Comparison of ENCODE assay signal across 10 cellular contexts in the genomic region with DNA sequence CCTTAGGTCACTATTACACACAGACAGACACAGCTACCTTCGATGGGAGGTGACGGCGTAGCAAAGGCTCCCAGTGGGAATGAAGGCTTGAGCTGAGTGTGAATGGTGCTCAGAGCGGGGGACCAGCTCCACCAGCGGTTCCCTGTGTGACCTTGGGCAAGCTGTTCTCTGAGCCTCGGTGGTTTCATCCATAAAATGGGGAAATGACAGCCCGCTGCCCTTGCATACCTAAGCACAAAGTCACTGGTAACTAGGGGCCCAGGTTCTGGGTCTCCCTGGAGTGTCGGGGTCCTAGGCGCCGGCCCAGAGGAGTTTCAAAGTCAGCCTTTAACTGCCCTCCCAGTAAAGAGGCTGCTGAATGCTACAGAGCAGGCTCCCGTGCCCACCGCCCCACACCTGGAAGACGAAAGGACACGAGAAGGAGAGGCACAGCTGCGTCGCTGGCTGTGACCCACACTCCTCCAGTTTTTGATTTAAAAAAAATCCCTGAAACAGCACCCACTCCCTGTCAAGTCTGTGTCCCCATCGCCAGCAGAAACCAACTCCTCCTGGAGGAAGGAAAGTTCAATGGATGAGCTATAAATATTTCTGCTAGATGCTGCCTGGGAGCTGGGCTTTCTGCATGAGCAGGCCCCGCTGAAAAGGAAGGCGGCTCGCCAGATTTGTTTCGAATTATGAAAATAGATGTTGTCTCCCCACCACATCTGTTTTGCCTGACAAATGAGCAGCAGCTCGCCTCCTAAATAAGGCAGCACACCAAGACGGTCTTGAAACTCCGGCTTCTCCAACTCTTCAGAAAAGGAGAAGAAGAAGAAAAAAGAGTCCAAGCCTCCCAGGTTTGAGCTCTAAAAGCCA. TPM values are rescaled to one million over a fixed set of nuclear protein-coding genes. Genes with fewer than 3 reads are reported as not detected.
DNase-seq lines count a peak whose midpoint lies in the region; ATAC-seq and TF ChIP-seq lines count a peak whose summit lies in the region.
"Had no signal": no experiment of that assay in that cellular context is flagged by ENCODE, and none has a peak within 500 bp of the region (broad histone marks: within the 10 kb centered on the region; RNA-seq: fewer than 3 reads in every experiment).

No MANE protein-coding gene starts in this region.

- peaks cover 26% of the 10 kb centered on the region for H3K4me1 ChIP-seq in rectal smooth muscle tissue (ENCODE audit: control insufficient read depth, insufficient read depth, low read length)
- peaks cover 14% of the 10 kb centered on the region for H3K4me1 ChIP-seq in colonic mucosa

- no peaks in the 10 kb centered on the region for H3K9me3 ChIP-seq in colonic mucosa

- H3K9ac ChIP-seq in rectal smooth muscle tissue (ENCODE audit: low read length) (no peak overlapping the region), colonic mucosa (ENCODE audit: low read depth in 2 of 2, low read length in 2 of 2) (no peak overlapping the region)

- peaks cover 19 to 91% (median 36%) of the 10 kb centered on the region in 4 donors for H3K4me1 Mint-ChIP-seq in naive thymus-derived CD8-positive, alpha-beta T cell
- H3K4me1 Mint-ChIP-seq in T-cell, result peaks cover 25 to 50% (median 43%) of the 10 kb centered on the region in 3 donors

- intact Hi-C loops in colonic mucosa (cut with DNase I), result no loop called here

- H3K27ac Mint-ChIP-seq in naive thymus-derived CD8-positive, alpha-beta T cell, result peak overlapping the region in 4 of 10 donors; percentile 22 to 83 (median 44)
- H3K27ac Mint-ChIP-seq in T-cell, result no peak overlapping the region
- H3K27ac Mint-ChIP-seq: activated naive CD8-positive, alpha-beta T cell treated with anti-CD3 and anti-CD28 coated beads, Interleukin-2, amount 10 ng/mL, durations not matched to agents 7 days and 5 days had no signal

- no peaks in the 10 kb centered on the region for H3K27me3 Mint-ChIP-seq in naive thymus-derived CD8-positive, alpha-beta T cell
- no peaks in the 10 kb centered on the region for H3K27me3 Mint-ChIP-seq in T-cell

- H3K27ac ChIP-seq in RWPE1, result peak overlapping the region; percentile 40
- H3K27ac ChIP-seq in rectal smooth muscle tissue (ENCODE audit: low read depth, low read length), result peak overlapping the region; percentile 27
- H3K27ac ChIP-seq in colonic mucosa, result no peak overlapping the region

- no peaks in the 10 kb centered on the region for H3K27me3 ChIP-seq in rectal smooth muscle tissue (ENCODE audit: control insufficient read depth, insufficient read depth, low read length)
- no peaks in the 10 kb centered on the region for H3K27me3 ChIP-seq in colonic mucosa

- POLR2A ChIA-PET in RWPE1 (lab: Yijun Ruan, JAX; ENCODE audit: low non-redundant PET) (no interaction called here), T-cell (lab: Charles Lee) (interaction anchor here in 1 of 2 donors (0.5 kb wide), 1 partner anchor 271 kb away, joined by 4 read pairs; no protein-coding TSS in a partner anchor)
- POLR2A ChIA-PET in naive thymus-derived CD8-positive, alpha-beta T cell (lab: Charles Lee), result interaction anchor here (0.7 to 3.7 kb wide), 4 partner anchors 25 to 86 kb away, joined by 3 to 22 read pairs (median 4); partner anchors contain the start of gene ZBP1

- H3K9me3 Mint-ChIP-seq in naive thymus-derived CD8-positive, alpha-beta T cell, result no peaks in the 10 kb centered on the region
- H3K9me3 Mint-ChIP-seq in T-cell, result no peaks in the 10 kb centered on the region
- H3K9me3 Mint-ChIP-seq: activated naive CD8-positive, alpha-beta T cell treated with anti-CD3 and anti-CD28 coated beads, Interleukin-2, amount 10 ng/mL, durations not matched to agents 7 days and 5 days had no signal

- DNase-seq in RWPE1 (ENCODE audit: low spot score) (no peak), T-cell (no peak), colonic mucosa (no peak)
- DNase-seq in activated T-cell treated with anti-CD3 and anti-CD28 coated beads, Interleukin-2, amount 50 U/mL, for 48 hours, result no peak
- no peak for DNase-seq in naive thymus-derived CD8-positive, alpha-beta T cell
- DNase-seq: activated naive CD8-positive, alpha-beta T cell treated with anti-CD3 and anti-CD28 coated beads, Interleukin-2, amount 10 ng/mL, durations not matched to agents 7 days and 5 days; T-helper 2 cell had no signal

- H3K4me3 Mint-ChIP-seq in naive thymus-derived CD8-positive, alpha-beta T cell, result peak overlapping the region in 4 of 10 donors; percentile 1 to 72 (median 58)
- no peak overlapping the region for H3K4me3 Mint-ChIP-seq in T-cell
- H3K4me3 Mint-ChIP-seq: activated naive CD8-positive, alpha-beta T cell treated with anti-CD3 and anti-CD28 coated beads, Interleukin-2, amount 10 ng/mL, durations not matched to agents 7 days and 5 days had no signal

- H3K36me3 ChIP-seq in rectal smooth muscle tissue (ENCODE audit: control insufficient read depth, insufficient read depth, low read length) (no peaks in the 10 kb centered on the region), colonic mucosa (no peaks in the 10 kb centered on the region)

- TF ChIP-seq CTCF in RWPE1 (conservative IDR thresholded peaks at IDR 0.05; ENCODE audit: low read depth) (no peak), colonic mucosa (IDR thresholded peaks at IDR 0.05) (no peak)

- ATAC-seq in GM18867 (IDR thresholded peaks at IDR 0.05; ENCODE audit: unreplicated experiment) (peak; percentile 44), HG02588 (IDR thresholded peaks at IDR 0.05; ENCODE audit: unreplicated experiment) (peak; percentile 26), T-cell (replicated peaks in 1 of 4) (no peak)
- no peak for ATAC-seq in naive thymus-derived CD8-positive, alpha-beta T cell

- H3K36me3 Mint-ChIP-seq in naive thymus-derived CD8-positive, alpha-beta T cell, result no peaks in the 10 kb centered on the region
- H3K36me3 Mint-ChIP-seq in T-cell, result no peaks in the 10 kb centered on the region
- H3K36me3 Mint-ChIP-seq: activated naive CD8-positive, alpha-beta T cell treated with anti-CD3 and anti-CD28 coated beads, Interleukin-2, amount 10 ng/mL, durations not matched to agents 7 days and 5 days had no signal

- no peak overlapping the region for H3K4me3 ChIP-seq in rectal smooth muscle tissue (ENCODE audit: low read length)
- H3K4me3 ChIP-seq in colonic mucosa, result no peak overlapping the region

- CTCF ChIA-PET in RWPE1 (lab: Yijun Ruan, JAX) (interaction anchor here (0.7 to 2.1 kb wide), 3 partner anchors 11 to 557 kb away, joined by 3 to 9 read pairs (median 3); no protein-coding TSS in a partner anchor), T-cell (lab: Charles Lee) (interaction anchor here (0.8 to 1.9 kb wide), 6 partner anchors 24 to 86 kb away, joined by 3 to 12 read pairs (median 4); partner anchors contain the start of gene ZBP1 (in 1 of the 2))

RNA-seq across cellular contexts. Expression of gene PMEPA1, which starts 27.4 kb away (rescaled TPM):
- 10 to 100 TPM; 12.2 to 14.3 TPM for total RNA-seq in naive thymus-derived CD8-positive, alpha-beta T cell
- 1 to 10 TPM; 1.6 to 5.0 (median 3.5) TPM for polyA plus RNA-seq in naive thymus-derived CD8-positive, alpha-beta T cell
- total RNA-seq in T-cell (10 to 100 TPM in 3 of 5 donors, 1 to 10 TPM in 2; 6.0 to 30.4 (median 21.7) TPM), colonic mucosa (10 to 100 TPM; 13.0 to 26.1 TPM)

Comparison
In these comparisons a context has a peak if more than half of its experiments do, and no peak if none do; other contexts are left out.
1. ATAC-seq: peak in GM18867 (single experiment) and HG02588 (single experiment); none in naive thymus-derived CD8-positive, alpha-beta T cell (0 of 2) and T-cell (0 of 4).